Comparison of ENCODE assay signal across 7 cellular contexts in genomic region chr15:58932791-58933310, GRCh38. TPM values are rescaled to one million over a fixed set of nuclear protein-coding genes. Genes with fewer than 3 reads are reported as not detected.
DNase-seq lines count a peak whose midpoint lies in the region; ATAC-seq and TF ChIP-seq lines count a peak whose summit lies in the region.

No MANE protein-coding gene starts in this region.

- in situ Hi-C loops in gastrocnemius medialis (cut with MboI; ENCODE audit: low sequenced_read_pairs in 4 of 4), result no loop called here

- no peaks in the 10 kb centered on the region for H3K9me3 ChIP-seq in gastrocnemius medialis

- H3K27me3 ChIP-seq in KMS-11 (ENCODE audit: insufficient read depth, low read depth) (no peaks in the 10 kb centered on the region), gastrocnemius medialis (no peaks in the 10 kb centered on the region)

- no peak for TF ChIP-seq CTCF in GM12865 (IDR thresholded peaks at IDR 0.05; ENCODE audit: insufficient read depth, low read depth, low read length, missing control alignments)
- TF ChIP-seq CTCF in KMS-11 (conservative IDR thresholded peaks at IDR 0.05; ENCODE audit: low read depth, low read length), result no peak
- no peak for TF ChIP-seq CTCF in gastrocnemius medialis (IDR thresholded peaks at IDR 0.05 in 4 of 5, conservative IDR thresholded peaks at IDR 0.05 in 1 of 5)

- H2AFZ ChIP-seq in KMS-11 (ENCODE audit: low read depth), result peak overlapping the region; percentile 68

- peak; percentile 41 for ATAC-seq in GM21717 (IDR thresholded peaks at IDR 0.05; ENCODE audit: unreplicated experiment)
- ATAC-seq in gastrocnemius medialis, result peak; percentile 53 to 55

- peaks cover 54% of the 10 kb centered on the region for H3K79me2 ChIP-seq in KMS-11 (ENCODE audit: insufficient read depth, low read depth)

- intact Hi-C loops in gastrocnemius medialis (cut with DNase I; ENCODE audit: low total_unique reads), result loop anchor here (1.0 to 5.0 kb wide), 7 partner anchors 54 to 1226 kb away; partner anchors contain the start of genes ADAM10, MINDY2, MYO1E and POLR2M

- H3K9ac ChIP-seq in KMS-11, result peak overlapping the region; percentile 99

- H4K20me1 ChIP-seq in KMS-11 (ENCODE audit: insufficient read depth), result peaks cover 10% of the 10 kb centered on the region; the same call in 1 of the 2 replicates

- no peak for TF ChIP-seq POLR2A in gastrocnemius medialis (IDR thresholded peaks at IDR 0.05)

- H3K4me1 ChIP-seq in KMS-11 (ENCODE audit: low read depth, poor library complexity, severe bottlenecking) (peaks cover 22% of the 10 kb centered on the region), gastrocnemius medialis (peaks cover 13 to 26% of the 10 kb centered on the region in 2 donors)

- H3K27ac ChIP-seq in KMS-11 (peak overlapping the region; percentile 100), angular gyrus (ENCODE audit: low read depth, low read length) (peak overlapping the region; percentile 94), gastrocnemius medialis (peak overlapping the region; percentile 93 to 99 (median 96))

- H3K36me3 ChIP-seq in KMS-11 (ENCODE audit: insufficient read depth) (peaks cover 7% of the 10 kb centered on the region; the same call in 1 of the 2 replicates), gastrocnemius medialis (peaks cover 0 to 14% of the 10 kb centered on the region in 2 donors)

- H3K4me3 ChIP-seq in GM12865 (ENCODE audit: low read depth, low read length), result peak overlapping the region; percentile 62
- H3K4me3 ChIP-seq in KMS-11 (IDR thresholded peaks at IDR 0.05; ENCODE audit: insufficient read depth, low read depth, low read length), result peak overlapping the region; percentile 56
- peak overlapping the region; percentile 96 for H3K4me3 ChIP-seq in iPS-11a (ENCODE audit: low read depth, low read length)
- H3K4me3 ChIP-seq in gastrocnemius medialis, result peak overlapping the region; percentile 73 to 95 (median 76)

- peak overlapping the region; percentile 97 for H3K4me2 ChIP-seq in KMS-11

- no peak for DNase-seq in GM12865 (ENCODE audit: low read depth)
- DNase-seq in gastrocnemius medialis, result peak in 1 of 2 donors; percentile 39
- no peak for DNase-seq in HuH-7.5 (ENCODE audit: low spot score)

RNA-seq across cellular contexts. Expression of gene SLTM, which starts 0.6 kb away (rescaled TPM):
- total RNA-seq in gastrocnemius medialis, result 10 to 100 TPM; 46.5 to 76.2 (median 60.9) TPM

RNA-seq across cellular contexts. Expression of gene RNF111, which starts 54.6 kb away (rescaled TPM):
- total RNA-seq in gastrocnemius medialis, result 10 to 100 TPM; 14.5 to 18.4 (median 15.8) TPM
